ENCODE assay signal across 26 cellular contexts in the genomic region with DNA sequence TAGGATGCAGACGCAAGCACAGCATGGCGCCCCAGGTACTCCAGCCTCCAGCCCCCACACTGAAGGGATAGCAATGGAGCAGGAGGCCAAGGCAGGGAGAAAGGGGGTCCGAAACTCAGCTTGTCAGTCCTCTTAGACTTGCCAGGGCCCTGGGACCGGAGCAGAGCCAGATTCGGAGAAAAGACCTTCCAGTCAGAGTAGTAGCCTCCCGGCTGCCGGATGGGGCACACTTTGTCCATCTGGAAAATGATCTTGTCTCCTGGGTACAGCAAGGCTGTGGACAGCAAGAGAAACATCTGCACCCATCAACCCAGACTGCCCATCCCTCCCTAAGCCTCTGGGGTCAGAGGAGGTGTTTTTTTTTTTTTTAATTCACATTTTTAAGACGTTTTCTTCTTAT. TPM values are rescaled to one million over a fixed set of nuclear protein-coding genes. Genes with fewer than 3 reads are reported as not detected.
"Had no signal": no experiment of that assay in that cellular context is flagged by ENCODE, and none has a peak within 500 bp of the region (broad histone marks: within the 10 kb centered on the region; RNA-seq: fewer than 3 reads in every experiment).

No MANE protein-coding gene starts in this region.

- H3K27ac Mint-ChIP-seq: dendritic cell treated with granulocyte-macrophage colony-stimulating factor and Interleukin-4, amounts not matched to agents 40 ng/mL and 50 ng/mL, for 4 days; effector memory CD8-positive, alpha-beta T cell; endodermal cell; mesothelial cell of epicardium had no signal

- H3K27me3 Mint-ChIP-seq: dendritic cell treated with granulocyte-macrophage colony-stimulating factor and Interleukin-4, amounts not matched to agents 40 ng/mL and 50 ng/mL, for 4 days; effector memory CD8-positive, alpha-beta T cell; naive B cell had no signal

- H3K4me3 ChIP-seq: colonic mucosa, esophagus squamous epithelium, gastrocnemius medialis, heart right ventricle, left lung, lower lobe of right lung, mucosa of descending colon had no signal

- H3K4me3 Mint-ChIP-seq: dendritic cell treated with granulocyte-macrophage colony-stimulating factor and Interleukin-4, amounts not matched to agents 40 ng/mL and 50 ng/mL, for 4 days; effector memory CD8-positive, alpha-beta T cell; endodermal cell; mesothelial cell of epicardium; naive B cell had no signal

- H3K36me3 ChIP-seq: colonic mucosa, esophagus squamous epithelium, gastrocnemius medialis, heart right ventricle, left lung, lower lobe of right lung had no signal

- H3K4me1 Mint-ChIP-seq: endodermal cell had no signal

- H3K9me3 ChIP-seq: colonic mucosa, esophagus squamous epithelium, gastrocnemius medialis, heart right ventricle, left lung, lower lobe of right lung, mucosa of descending colon had no signal

- H3K4me1 ChIP-seq: colonic mucosa, gastrocnemius medialis, left lung had no signal

- DNase-seq: colonic mucosa; cortex of kidney; effector CD8-positive, alpha-beta T cell; effector memory CD8-positive, alpha-beta T cell; endodermal cell; erythroblast; esophagus squamous epithelium; foreskin fibroblast; foreskin melanocyte; gastrocnemius medialis; glutamatergic neuron; heart right ventricle; hippocampal formation; left cardiac atrium; left lung; left ventricle myocardium superior; lower lobe of right lung; mesenchymal stem cell; mucosa of descending colon; naive B cell had no signal

- H3K36me3 Mint-ChIP-seq: mesothelial cell of epicardium, naive B cell had no signal

- H3K9me3 Mint-ChIP-seq: dendritic cell treated with granulocyte-macrophage colony-stimulating factor and Interleukin-4, amounts not matched to agents 40 ng/mL and 50 ng/mL, for 4 days; effector memory CD8-positive, alpha-beta T cell; endodermal cell; mesothelial cell of epicardium; naive B cell had no signal

- H3K27ac ChIP-seq: colonic mucosa, epithelial cell of prostate, esophagus squamous epithelium, gastrocnemius medialis, heart right ventricle, left lung, lower lobe of right lung had no signal

- ATAC-seq: effector memory CD8-positive, alpha-beta T cell; esophagus mucosa; gastrocnemius medialis; heart right ventricle; left cardiac atrium; left lung; left ventricle myocardium superior; lower lobe of right lung; mucosa of descending colon had no signal

- H3K27me3 ChIP-seq: colonic mucosa, esophagus squamous epithelium, gastrocnemius medialis, heart right ventricle, left lung had no signal

RNA-seq across cellular contexts. Expression of a gene that starts 24.3 kb away (rescaled TPM):
- total RNA-seq: gastrocnemius medialis, kidney epithelial cell, left ventricle myocardium superior, lower leg skin had no signal
